19 cellular contexts compared by ENCODE assay signal in the genomic region with DNA sequence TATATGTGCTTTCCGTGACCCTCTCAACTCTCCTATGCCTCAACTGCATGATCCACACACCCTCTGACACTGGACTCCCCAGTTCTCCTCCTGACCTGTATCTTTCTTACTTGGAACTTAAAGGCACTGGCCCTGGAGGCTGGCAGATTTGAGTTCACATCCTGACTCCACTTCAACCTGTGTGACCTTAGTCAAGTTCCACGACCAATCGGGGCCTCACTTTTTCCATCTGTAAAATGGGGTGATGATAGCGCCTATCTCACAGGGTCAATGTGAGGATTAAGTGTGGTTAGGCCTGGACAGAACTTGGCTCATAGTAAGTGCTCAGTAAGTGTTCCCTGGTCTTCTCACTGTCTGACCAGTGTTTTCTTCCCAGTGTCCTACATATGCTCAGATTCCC. TPM values are rescaled to one million over a fixed set of nuclear protein-coding genes. Genes with fewer than 3 reads are reported as not detected.
A peak's percentile ranks its signal among the peaks of the same experiment; 100 is the strongest.
DNase-seq lines count a peak whose midpoint lies in the region; ATAC-seq, FAIRE-seq and TF ChIP-seq lines count a peak whose summit lies in the region.
"Had no signal": no experiment of that assay in that cellular context is flagged by ENCODE, and none has a peak within 500 bp of the region (broad histone marks: within the 10 kb centered on the region; RNA-seq: fewer than 3 reads in every experiment).

No MANE protein-coding gene starts in this region.

- H3K4me3 ChIP-seq in GM23248: no peak overlapping the region
- no peak overlapping the region for H3K4me3 ChIP-seq in astrocyte (ENCODE audit: insufficient read depth, low read depth, low read length)
- H3K4me3 ChIP-seq in psoas muscle: no peak overlapping the region
- H3K4me3 ChIP-seq: sigmoid colon had no signal

- in situ Hi-C loops in GM23248 (cut with MboI): no loop called here

- peaks cover 13% of the 10 kb centered on the region; the same call in 1 of the 2 replicates for H3K36me3 ChIP-seq in GM23248 (ENCODE audit: low read depth)
- peaks cover 51% of the 10 kb centered on the region for H3K36me3 ChIP-seq in astrocyte (ENCODE audit: insufficient read depth, low read length)
- H3K36me3 ChIP-seq in psoas muscle (ENCODE audit: insufficient read depth in 1 of 2, low read depth in 1 of 2): peaks cover 21 to 96% of the 10 kb centered on the region in 2 donors

- H3K4me1 Mint-ChIP-seq in CD14-positive monocyte (no peaks in the 10 kb centered on the region), astrocyte (ENCODE audit: low read depth, unreplicated experiment) (peaks cover 7% of the 10 kb centered on the region), nephron progenitor cell (peaks cover 31% of the 10 kb centered on the region)
- H3K4me1 Mint-ChIP-seq: endodermal cell, WTC11 had no signal

- H3K9me2 ChIP-seq in GM23248 (ENCODE audit: insufficient read depth): no peaks in the 10 kb centered on the region

- TF ChIP-seq CTCF in CD14-positive monocyte (IDR thresholded peaks at IDR 0.05): no peak
- no peak for TF ChIP-seq CTCF in astrocyte (IDR thresholded peaks at IDR 0.05; ENCODE audit: insufficient read depth, low read depth, low read length)
- no peak for TF ChIP-seq CTCF in nephron progenitor cell (IDR thresholded peaks at IDR 0.05)
- TF ChIP-seq CTCF in psoas muscle (IDR thresholded peaks at IDR 0.05): no peak

- no peak for FAIRE-seq in astrocyte (lab: Jason Lieb, UNC)
- FAIRE-seq: colon had no signal

- H3F3A ChIP-seq in GM23248 (ENCODE audit: insufficient read depth): peaks cover 27% of the 10 kb centered on the region; the same call in 1 of the 2 replicates

- no peaks in the 10 kb centered on the region for H3K27me3 ChIP-seq in GM23248 (replicated peaks; ENCODE audit: insufficient read depth)
- no peaks in the 10 kb centered on the region for H3K27me3 ChIP-seq in astrocyte (ENCODE audit: insufficient read depth, low read length)
- H3K27me3 ChIP-seq in psoas muscle (ENCODE audit: insufficient read depth in 3 of 3, low read length in 2 of 3): no peaks in the 10 kb centered on the region
- H3K27me3 ChIP-seq: sigmoid colon had no signal

- peak overlapping the region; percentile 32 for H3K27ac ChIP-seq in GM23248
- H3K27ac ChIP-seq in astrocyte (ENCODE audit: low read depth, low read length): peak overlapping the region; percentile 40
- H3K27ac ChIP-seq in psoas muscle: no peak overlapping the region
- H3K27ac ChIP-seq: sigmoid colon had no signal

- H4K20me1 ChIP-seq in GM23248 (ENCODE audit: insufficient read depth) (no peaks in the 10 kb centered on the region), astrocyte (ENCODE audit: insufficient read depth, low read length) (no peaks in the 10 kb centered on the region)

- H3K9ac ChIP-seq in GM23248 (no peak overlapping the region), astrocyte (ENCODE audit: low read length) (no peak overlapping the region)

- peak overlapping the region in 5 of 7 donors; percentile 10 to 82 (median 48) for H3K27ac Mint-ChIP-seq in CD14-positive monocyte
- no peak overlapping the region for H3K27ac Mint-ChIP-seq in astrocyte (ENCODE audit: unreplicated experiment)
- H3K27ac Mint-ChIP-seq in nephron progenitor cell: peak overlapping the region; percentile 86
- H3K27ac Mint-ChIP-seq: brain, endodermal cell had no signal

- peaks cover 0 to 2% (median 0%) of the 10 kb centered on the region in 3 donors for H3K27me3 Mint-ChIP-seq in CD14-positive monocyte (ENCODE audit: low read depth in 3 of 3)
- H3K27me3 Mint-ChIP-seq in astrocyte (ENCODE audit: low read depth, unreplicated experiment): no peaks in the 10 kb centered on the region
- H3K27me3 Mint-ChIP-seq in nephron progenitor cell (ENCODE audit: low read depth, poor library complexity): no peaks in the 10 kb centered on the region
- H3K27me3 Mint-ChIP-seq: brain had no signal

- H3K4me2 ChIP-seq in GM23248 (ENCODE audit: unreplicated experiment) (no peak overlapping the region), astrocyte (ENCODE audit: low read length) (peak overlapping the region; percentile 64)

- H3K4me3 Mint-ChIP-seq in CD14-positive monocyte: no peak overlapping the region
- H3K4me3 Mint-ChIP-seq in astrocyte (ENCODE audit: unreplicated experiment): no peak overlapping the region
- no peak overlapping the region for H3K4me3 Mint-ChIP-seq in nephron progenitor cell
- H3K4me3 Mint-ChIP-seq: brain, endodermal cell, WTC11 had no signal

- no peak overlapping the region for H2AFZ ChIP-seq in GM23248
- no peak overlapping the region for H2AFZ ChIP-seq in astrocyte (ENCODE audit: low read depth, low read length)

- WGBS in GM23248 (ENCODE audit: low coverage in 1 of 2, low lambda C conversion rate in 2 of 2, missing lambda C conversion rate in 2 of 2), 2 experiments: 95 to 99% methylated on average over 4 of the region's 4 CpGs
- WGBS in psoas muscle, 3 donors: 95 to 98% (median 97%) methylated on average over 4 of the region's 4 CpGs

- no peak for DNase-seq in CD14-positive monocyte (ENCODE audit: low spot score)
- no peak for DNase-seq in GM23248
- DNase-seq in astrocyte (ENCODE audit: low read depth): no peak
- no peak for DNase-seq in nephron progenitor cell
- DNase-seq in psoas muscle: no peak
- no peak for DNase-seq in CD1c-positive myeloid dendritic cell (ENCODE audit: extremely low spot score)
- no peak for DNase-seq in NCI-H2107 (lab: John Stamatoyannopoulos, UW)
- DNase-seq: activated T-cell treated with anti-CD3 and anti-CD28 coated beads, Interleukin-2, amount 50 U/mL, for 48 hours; DMS79 treated with DMSO at 0.1 percent for 48 hours; endodermal cell; KBM-7; NCI-H146; NCI-H748 treated with DMSO at 0.1 percent for 48 hours; sigmoid colon; T1000 had no signal

- no peak for ATAC-seq in psoas muscle
- ATAC-seq: HCT116, WTC11 had no signal

- H3K4me1 ChIP-seq in GM23248 (ENCODE audit: insufficient read depth) (peaks cover 18% of the 10 kb centered on the region), astrocyte (ENCODE audit: insufficient read depth, low read length) (peaks cover 16% of the 10 kb centered on the region), psoas muscle (peaks cover 36% of the 10 kb centered on the region)
- H3K4me1 ChIP-seq: sigmoid colon had no signal

- no peaks in the 10 kb centered on the region for H3K79me2 ChIP-seq in GM23248 (ENCODE audit: insufficient read depth)
- no peaks in the 10 kb centered on the region for H3K79me2 ChIP-seq in astrocyte (ENCODE audit: insufficient read depth, low read length)

- H3K36me3 Mint-ChIP-seq in CD14-positive monocyte (peaks cover 83 to 98% of the 10 kb centered on the region in 2 donors), astrocyte (ENCODE audit: low read depth, unreplicated experiment) (peaks cover 38% of the 10 kb centered on the region), nephron progenitor cell (ENCODE audit: low read depth) (peaks cover 78% of the 10 kb centered on the region)

- H3K9me3 ChIP-seq in GM23248 (ENCODE audit: low read depth) (no peaks in the 10 kb centered on the region), astrocyte (ENCODE audit: insufficient read depth, low read depth, low read length) (no peaks in the 10 kb centered on the region), psoas muscle (no peaks in the 10 kb centered on the region)
- H3K9me3 ChIP-seq: sigmoid colon had no signal

- H3K9me3 Mint-ChIP-seq in CD14-positive monocyte (peaks cover 0 to 3% (median 0%) of the 10 kb centered on the region in 7 donors), astrocyte (ENCODE audit: unreplicated experiment) (no peaks in the 10 kb centered on the region), nephron progenitor cell (no peaks in the 10 kb centered on the region)
- H3K9me3 Mint-ChIP-seq: brain, endodermal cell, WTC11 had no signal

- intact Hi-C loops in CD14-positive monocyte (cut with micrococcal nuclease): no loop called here
- intact Hi-C loops in psoas muscle (cut with DNase I): no loop called here

RNA-seq across cellular contexts. Expression of a gene that starts 25.1 kb away (rescaled TPM):
- polyA plus RNA-seq in CD14-positive monocyte (1 to 10 TPM; 5.7 to 9.8 TPM), GM23248 (2016; fragmentation: Nextera tagmentation; extraction: Ambion mirVana) (9.2 and 9.7 TPM in 2 replicates), psoas muscle (10 to 100 TPM; 13.4 to 35.1 (median 17.0) TPM)
- total RNA-seq in GM23248 (2014; rRNA removed; shearing (Covaris generic)): 12.8 and 20.1 TPM in 2 replicates
- total RNA-seq in astrocyte (46.0 and 47.4 TPM in 2 replicates), psoas muscle (10 to 100 TPM; 41.7 to 91.5 (median 51.3) TPM)

RNA-seq across cellular contexts. Expression of a gene that starts 32.1 kb away (rescaled TPM):
- polyA plus RNA-seq in CD14-positive monocyte: 10 to 100 TPM; 26.0 to 28.0 TPM
- 27.6 and 31.2 TPM in 2 replicates for total RNA-seq in GM23248 (2014; rRNA removed; shearing (Covaris generic))
- polyA plus RNA-seq in GM23248 (2016; fragmentation: Nextera tagmentation; extraction: Ambion mirVana): 33.6 and 37.8 TPM in 2 replicates
- total RNA-seq in astrocyte: 27.6 and 31.4 TPM in 2 replicates
- 10 to 100 TPM in 3 of 4 donors, 1 to 10 TPM in 1; 7.9 to 17.0 (median 11.5) TPM for total RNA-seq in psoas muscle
- polyA plus RNA-seq in psoas muscle: 10 to 100 TPM in 1 of 3 donors, 1 to 10 TPM in 2; 6.6 to 14.6 (median 7.3) TPM
